Comparison of ENCODE assay signal across 16 cellular contexts in genomic region chr1:18784523-18784833, GRCh38.
DNase-seq lines count a peak whose midpoint lies in the region; ATAC-seq and TF ChIP-seq lines count a peak whose summit lies in the region.
"Had no signal": no experiment of that assay in that cellular context is flagged by ENCODE, and none has a peak within 500 bp of the region (broad histone marks: within the 10 kb centered on the region; RNA-seq: fewer than 3 reads in every experiment).

No MANE protein-coding gene starts in this region.

- in situ Hi-C loops in mammary epithelial cell (cut with MboI; ENCODE audit: low sequenced_read_pairs in 2 of 2), result no loop called here

- no peaks in the 10 kb centered on the region for H3K27me3 ChIP-seq in mammary epithelial cell (ENCODE audit: insufficient read depth, low read length)
- H3K27me3 ChIP-seq in breast epithelium, result peaks cover 0 to 24% of the 10 kb centered on the region in 2 donors

- peak overlapping the region; percentile 68 for H2AFZ ChIP-seq in mammary epithelial cell (ENCODE audit: low read depth, low read length)

- H3K9me3 Mint-ChIP-seq in endothelial cell (ENCODE audit: unreplicated experiment), result no peaks in the 10 kb centered on the region
- H3K9me3 Mint-ChIP-seq in nephron, result no peaks in the 10 kb centered on the region
- no peaks in the 10 kb centered on the region for H3K9me3 Mint-ChIP-seq in type B pancreatic cell

- CTCF ChIA-PET in mammary epithelial cell (lab: Charles Lee; ENCODE audit: low non-redundant PET), result no interaction called here

- intact Hi-C loops in mammary epithelial cell (cut with micrococcal nuclease), result no loop called here
- intact Hi-C loops in breast epithelium (cut with DNase I; ENCODE audit: low total_unique reads), result no loop called here
- intact Hi-C loops in lower leg skin (cut with DNase I; ENCODE audit: low total_unique reads), result no loop called here

- H3K36me3 ChIP-seq in mammary epithelial cell (ENCODE audit: insufficient read depth, low read length) (no peaks in the 10 kb centered on the region), breast epithelium (no peaks in the 10 kb centered on the region)
- H3K36me3 ChIP-seq: SJSA1 had no signal

- H3K36me3 Mint-ChIP-seq in endothelial cell (ENCODE audit: low read depth, unreplicated experiment) (no peaks in the 10 kb centered on the region), nephron (ENCODE audit: low read depth) (no peaks in the 10 kb centered on the region), type B pancreatic cell (no peaks in the 10 kb centered on the region)
- H3K36me3 Mint-ChIP-seq: CD8-positive, alpha-beta memory T cell had no signal

- DNase-seq in mammary epithelial cell (no peak), breast epithelium (ENCODE audit: low spot score in 2 of 2) (no peak), endothelial cell (ENCODE audit: low spot score) (no peak), type B pancreatic cell (ENCODE audit: extremely low spot score, unreplicated experiment) (no peak), lower leg skin (ENCODE audit: low spot score in 2 of 2) (no peak), ureter (ENCODE audit: low spot score) (no peak)
- DNase-seq: CD8-positive, alpha-beta memory T cell; HCEC 1CT; NCI-H226; NCI-H526 treated with DMSO at 0.1 percent for 48 hours; PC-3 had no signal

- H3K27me3 Mint-ChIP-seq in endothelial cell (ENCODE audit: unreplicated experiment) (peaks cover 5% of the 10 kb centered on the region), nephron (ENCODE audit: low read depth) (peaks cover 58% of the 10 kb centered on the region), type B pancreatic cell (peaks cover 73% of the 10 kb centered on the region)

- H3K79me2 ChIP-seq in mammary epithelial cell (ENCODE audit: insufficient read depth, low read length), result no peaks in the 10 kb centered on the region

- H4K20me1 ChIP-seq in mammary epithelial cell (ENCODE audit: insufficient read depth, low read length), result no peaks in the 10 kb centered on the region

- ATAC-seq in HG03280 (IDR thresholded peaks at IDR 0.05; ENCODE audit: unreplicated experiment), result no peak
- ATAC-seq: PC-3 had no signal

- no peak overlapping the region for H3K9ac ChIP-seq in mammary epithelial cell (ENCODE audit: insufficient read depth, low read length)

- H3K4me3 Mint-ChIP-seq in endothelial cell (ENCODE audit: unreplicated experiment) (peak overlapping the region; percentile 86), nephron (peak overlapping the region; percentile 76 to 78 (median 78)), type B pancreatic cell (peak overlapping the region; percentile 76)

- TF ChIP-seq POLR2A in breast epithelium (IDR thresholded peaks at IDR 0.05) (no peak), lower leg skin (IDR thresholded peaks at IDR 0.05) (no peak)

- H3K9me3 ChIP-seq in mammary epithelial cell (replicated peaks; ENCODE audit: insufficient read depth, low read length), result no peaks in the 10 kb centered on the region
- H3K9me3 ChIP-seq in breast epithelium, result no peaks in the 10 kb centered on the region
- H3K9me3 ChIP-seq: SJSA1 had no signal

- H3K4me3 ChIP-seq in mammary epithelial cell (replicated peaks in 1 of 3; ENCODE audit: insufficient read depth in 1 of 3, low read depth in 2 of 3, low read length in 3 of 3) (no peak overlapping the region), breast epithelium (no peak overlapping the region), lower leg skin (ENCODE audit: low read depth, poor library complexity, severe bottlenecking) (no peak overlapping the region)
- H3K4me3 ChIP-seq: K562, SJSA1 had no signal

- no peak for TF ChIP-seq CTCF in mammary epithelial cell (conservative IDR thresholded peaks at IDR 0.05 in 1 of 2, IDR thresholded peaks at IDR 0.05 in 1 of 2; ENCODE audit: extremely low read depth in 1 of 2, insufficient read depth in 1 of 2, low read depth in 1 of 2, low read length in 2 of 2)
- TF ChIP-seq CTCF in breast epithelium (IDR thresholded peaks at IDR 0.05), result no peak
- TF ChIP-seq CTCF in endothelial cell (IDR thresholded peaks at IDR 0.05; ENCODE audit: unreplicated experiment), result no peak
- TF ChIP-seq CTCF in nephron (IDR thresholded peaks at IDR 0.05; ENCODE audit: unreplicated experiment in 3 of 3), result no peak
- no peak for TF ChIP-seq CTCF in type B pancreatic cell (conservative IDR thresholded peaks at IDR 0.05)
- no peak for TF ChIP-seq CTCF in lower leg skin (IDR thresholded peaks at IDR 0.05)

- dilution Hi-C loops in mammary epithelial cell (cut with HindIII; ENCODE audit: low sequenced_read_pairs), result no loop called here

- 59% methylated on average over 9 of the region's 13 CpGs for WGBS in mammary epithelial cell (ENCODE audit: low coverage, missing lambda C conversion rate)
- 73 to 81% methylated on average over 13 of the region's 13 CpGs for WGBS in lower leg skin, 2 donors

- H3K4me1 Mint-ChIP-seq in endothelial cell (ENCODE audit: unreplicated experiment) (no peaks in the 10 kb centered on the region), nephron (peaks cover 13% of the 10 kb centered on the region), type B pancreatic cell (ENCODE audit: unreplicated experiment) (peaks cover 8% of the 10 kb centered on the region)
- H3K4me1 Mint-ChIP-seq: CD8-positive, alpha-beta memory T cell had no signal

- H3K4me1 ChIP-seq in mammary epithelial cell (ENCODE audit: insufficient read depth, low read length) (no peaks in the 10 kb centered on the region), breast epithelium (no peaks in the 10 kb centered on the region)
- H3K4me1 ChIP-seq: SJSA1 had no signal

- peak overlapping the region; percentile 41 for H3K4me2 ChIP-seq in mammary epithelial cell (ENCODE audit: insufficient read depth, low read depth, low read length)

- no peak overlapping the region for H3K27ac Mint-ChIP-seq in endothelial cell (ENCODE audit: unreplicated experiment)
- H3K27ac Mint-ChIP-seq in nephron, result peak overlapping the region; percentile 1 to 54 (median 49)
- no peak overlapping the region for H3K27ac Mint-ChIP-seq in type B pancreatic cell

- no TSS peak for BruUV-seq in mammary epithelial cell (replicated peaks; lab: Mats Ljungman, UMichigan)

- no peak overlapping the region for H3K27ac ChIP-seq in mammary epithelial cell (ENCODE audit: insufficient read depth, low read depth, low read length)
- H3K27ac ChIP-seq in breast epithelium, result no peak overlapping the region
- H3K27ac ChIP-seq: 22Rv1, SJSA1 had no signal

Comparison
In these comparisons a context has a peak if more than half of its experiments do, and no peak if none do; other contexts are left out.
1. H3K27ac Mint-ChIP-seq: peak in nephron (3 of 3); none in endothelial cell (single experiment) and type B pancreatic cell (single experiment).
2. Peak in every context shown above with its lines, with median percentiles within 50 percentile points of each other: H3K4me3 Mint-ChIP-seq.